In the genomic region with DNA sequence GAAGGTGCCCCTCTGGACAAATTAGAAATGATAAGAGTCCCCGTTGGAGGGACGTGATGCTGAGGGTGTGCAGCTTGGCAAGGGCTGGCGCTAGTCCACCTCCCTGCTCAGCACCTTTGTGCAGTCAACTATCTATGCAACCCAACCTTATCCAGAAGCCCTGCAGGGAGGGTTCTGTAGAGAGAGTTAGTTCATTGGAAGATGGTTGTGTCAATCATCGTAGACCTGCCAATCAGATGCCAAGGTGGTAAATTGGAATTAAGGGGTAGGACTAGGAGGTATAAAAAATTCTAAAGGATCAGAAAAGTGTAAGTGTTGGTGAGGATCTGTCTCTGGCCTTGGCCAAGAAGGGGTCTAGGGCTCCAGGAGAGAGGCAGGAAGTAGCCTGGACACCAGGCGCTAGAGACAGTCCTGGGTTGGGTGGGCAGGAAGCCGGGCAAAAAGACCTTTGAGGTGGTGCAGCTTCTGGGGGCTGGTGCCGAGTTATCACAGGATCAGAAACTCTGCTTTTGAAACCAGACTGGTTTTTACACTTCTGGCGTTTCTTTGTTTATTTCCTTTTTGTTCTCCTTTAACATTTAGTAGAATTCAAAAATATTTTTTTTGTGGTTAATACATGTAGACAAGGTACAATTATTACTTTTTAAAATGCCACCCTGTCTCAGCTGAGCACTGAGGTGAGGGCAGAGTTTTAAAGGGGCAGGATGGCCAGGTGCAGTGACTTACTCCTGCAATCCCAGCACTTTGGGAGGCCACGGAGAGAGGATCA, we compare ENCODE assay signal across 8 cellular contexts. TPM values are rescaled to one million over a fixed set of nuclear protein-coding genes. Genes with fewer than 3 reads are reported as not detected.
A peak's percentile ranks its signal among the peaks of the same experiment; 100 is the strongest.
DNase-seq lines count a peak whose midpoint lies in the region; ATAC-seq and TF ChIP-seq lines count a peak whose summit lies in the region.

No MANE protein-coding gene starts in this region.

- H3K36me3 Mint-ChIP-seq in naive thymus-derived CD8-positive, alpha-beta T cell = no peaks in the 10 kb centered on the region

- H3K27ac ChIP-seq in HEK293 (ENCODE audit: extremely low read depth, low read depth, low read length) = no peak overlapping the region

- H3K4me1 ChIP-seq in HEK293 (ENCODE audit: control insufficient read depth, insufficient read depth, low read length) = peaks cover 3% of the 10 kb centered on the region; the same call in 1 of the 2 replicates

- POLR2A ChIA-PET in HEK293 (lab: Yijun Ruan, JAX) = interaction anchor here (1.5 kb wide), 1 partner anchor 11 kb away, joined by 10 read pairs; no protein-coding TSS in a partner anchor
- POLR2A ChIA-PET in naive thymus-derived CD8-positive, alpha-beta T cell (lab: Charles Lee) = interaction anchor here (1.0 to 3.1 kb wide), 8 partner anchors 11 to 64 kb away, joined by 3 to 29 read pairs (median 10); a partner anchor contains a TSS

- no peaks in the 10 kb centered on the region for H3K36me3 ChIP-seq in HEK293 (ENCODE audit: control insufficient read depth in 2 of 2, insufficient read depth in 1 of 2, low read length in 2 of 2)

- DNase-seq in COR-L47 (lab: John Stamatoyannopoulos, UW) (peak; percentile 16), UCSD-AML1 (lab: John Stamatoyannopoulos, UW; ENCODE audit: unreplicated experiment) (peak; percentile 48), erythroblast (lab: John Stamatoyannopoulos, UW) (peak; percentile 81 to 85)
- DNase-seq in naive thymus-derived CD8-positive, alpha-beta T cell = peak in 8 of 10 donors; percentile 50 to 87 (median 76)

- no peak for TF ChIP-seq POLR2A in erythroblast (IDR thresholded peaks at IDR 0.05; ENCODE audit: low read length)

- H3K9me3 Mint-ChIP-seq in naive thymus-derived CD8-positive, alpha-beta T cell = no peaks in the 10 kb centered on the region

- H3K4me1 Mint-ChIP-seq in naive thymus-derived CD8-positive, alpha-beta T cell = peaks cover 28 to 67% (median 60%) of the 10 kb centered on the region in 4 donors

- TF ChIP-seq CTCF in HEK293 (tag by site-specific recombination; IDR thresholded peaks at IDR 0.05) = no peak

- peak; percentile 85 to 91 for ATAC-seq in naive thymus-derived CD8-positive, alpha-beta T cell
- ATAC-seq in HG03439 (IDR thresholded peaks at IDR 0.05; ENCODE audit: unreplicated experiment) = no peak
- ATAC-seq in GM18870 (IDR thresholded peaks at IDR 0.05; ENCODE audit: unreplicated experiment) = no peak
- ATAC-seq in HG02678 (IDR thresholded peaks at IDR 0.05; ENCODE audit: unreplicated experiment) = no peak

- H3K4me3 Mint-ChIP-seq in naive thymus-derived CD8-positive, alpha-beta T cell = peak overlapping the region; percentile 44 to 85 (median 78)

- peak overlapping the region; percentile 32 to 97 (median 90) for H3K27ac Mint-ChIP-seq in naive thymus-derived CD8-positive, alpha-beta T cell

- H3K4me3 ChIP-seq in HEK293 (ENCODE audit: low read depth, low read length) = no peak overlapping the region

- CTCF ChIA-PET in HEK293 (lab: Yijun Ruan, JAX) = interaction anchor here (0.5 to 3.6 kb wide), 3 partner anchors 12 to 14 kb away, joined by 3 to 15 read pairs (median 4); no protein-coding TSS in a partner anchor

- no peaks in the 10 kb centered on the region for H3K27me3 Mint-ChIP-seq in naive thymus-derived CD8-positive, alpha-beta T cell

- no peaks in the 10 kb centered on the region for H3K9me3 ChIP-seq in HEK293 (ENCODE audit: control insufficient read depth, insufficient read depth, low read depth, low read length)

TF ChIP-seq in HEK293, 187 proteins besides CTCF, POLR2A, EP300 and RAD21 (continues in another document):
- TF ChIP-seq ZBTB7A (tag by site-specific recombination; IDR thresholded peaks at IDR 0.05; ENCODE audit: low read depth) = no peak
- TF ChIP-seq, protein P1, sequence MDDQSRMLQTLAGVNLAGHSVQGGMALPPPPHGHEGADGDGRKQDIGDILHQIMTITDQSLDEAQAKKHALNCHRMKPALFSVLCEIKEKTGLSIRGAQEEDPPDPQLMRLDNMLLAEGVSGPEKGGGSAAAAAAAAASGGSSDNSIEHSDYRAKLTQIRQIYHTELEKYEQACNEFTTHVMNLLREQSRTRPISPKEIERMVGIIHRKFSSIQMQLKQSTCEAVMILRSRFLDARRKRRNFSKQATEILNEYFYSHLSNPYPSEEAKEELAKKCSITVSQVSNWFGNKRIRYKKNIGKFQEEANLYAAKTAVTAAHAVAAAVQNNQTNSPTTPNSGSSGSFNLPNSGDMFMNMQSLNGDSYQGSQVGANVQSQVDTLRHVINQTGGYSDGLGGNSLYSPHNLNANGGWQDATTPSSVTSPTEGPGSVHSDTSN (CRISPR knock-in tag; IDR thresholded peaks at IDR 0.05) = no peak
- no peak; the same call in 1 of the 2 replicates for TF ChIP-seq ZNF335 (tag by site-specific recombination; conservative IDR thresholded peaks at IDR 0.05)
- TF ChIP-seq MZF1 (tag by site-specific recombination; IDR thresholded peaks at IDR 0.05; ENCODE audit: borderline replicate concordance) = no peak
- TF ChIP-seq ZNF350 (tag by site-specific recombination; IDR thresholded peaks at IDR 0.05) = peak; percentile 65; the same call in 1 of the 2 replicates
- TF ChIP-seq ZNF529 (tag by site-specific recombination; IDR thresholded peaks at IDR 0.05; ENCODE audit: insufficient replicate concordance) = no peak
- peak; percentile 35; the same call in 1 of the 2 replicates for TF ChIP-seq ZNF239 (tag by site-specific recombination; IDR thresholded peaks at IDR 0.05)
- TF ChIP-seq ZNF48 (tag by site-specific recombination; IDR thresholded peaks at IDR 0.05) = no peak
- no peak for TF ChIP-seq KLF9 (tag by site-specific recombination; IDR thresholded peaks at IDR 0.05; ENCODE audit: low read depth)
- TF ChIP-seq, protein P2, sequence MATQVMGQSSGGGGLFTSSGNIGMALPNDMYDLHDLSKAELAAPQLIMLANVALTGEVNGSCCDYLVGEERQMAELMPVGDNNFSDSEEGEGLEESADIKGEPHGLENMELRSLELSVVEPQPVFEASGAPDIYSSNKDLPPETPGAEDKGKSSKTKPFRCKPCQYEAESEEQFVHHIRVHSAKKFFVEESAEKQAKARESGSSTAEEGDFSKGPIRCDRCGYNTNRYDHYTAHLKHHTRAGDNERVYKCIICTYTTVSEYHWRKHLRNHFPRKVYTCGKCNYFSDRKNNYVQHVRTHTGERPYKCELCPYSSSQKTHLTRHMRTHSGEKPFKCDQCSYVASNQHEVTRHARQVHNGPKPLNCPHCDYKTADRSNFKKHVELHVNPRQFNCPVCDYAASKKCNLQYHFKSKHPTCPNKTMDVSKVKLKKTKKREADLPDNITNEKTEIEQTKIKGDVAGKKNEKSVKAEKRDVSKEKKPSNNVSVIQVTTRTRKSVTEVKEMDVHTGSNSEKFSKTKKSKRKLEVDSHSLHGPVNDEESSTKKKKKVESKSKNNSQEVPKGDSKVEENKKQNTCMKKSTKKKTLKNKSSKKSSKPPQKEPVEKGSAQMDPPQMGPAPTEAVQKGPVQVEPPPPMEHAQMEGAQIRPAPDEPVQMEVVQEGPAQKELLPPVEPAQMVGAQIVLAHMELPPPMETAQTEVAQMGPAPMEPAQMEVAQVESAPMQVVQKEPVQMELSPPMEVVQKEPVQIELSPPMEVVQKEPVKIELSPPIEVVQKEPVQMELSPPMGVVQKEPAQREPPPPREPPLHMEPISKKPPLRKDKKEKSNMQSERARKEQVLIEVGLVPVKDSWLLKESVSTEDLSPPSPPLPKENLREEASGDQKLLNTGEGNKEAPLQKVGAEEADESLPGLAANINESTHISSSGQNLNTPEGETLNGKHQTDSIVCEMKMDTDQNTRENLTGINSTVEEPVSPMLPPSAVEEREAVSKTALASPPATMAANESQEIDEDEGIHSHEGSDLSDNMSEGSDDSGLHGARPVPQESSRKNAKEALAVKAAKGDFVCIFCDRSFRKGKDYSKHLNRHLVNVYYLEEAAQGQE (tag by site-specific recombination; IDR thresholded peaks at IDR 0.05) = no peak
- TF ChIP-seq, protein P3, sequence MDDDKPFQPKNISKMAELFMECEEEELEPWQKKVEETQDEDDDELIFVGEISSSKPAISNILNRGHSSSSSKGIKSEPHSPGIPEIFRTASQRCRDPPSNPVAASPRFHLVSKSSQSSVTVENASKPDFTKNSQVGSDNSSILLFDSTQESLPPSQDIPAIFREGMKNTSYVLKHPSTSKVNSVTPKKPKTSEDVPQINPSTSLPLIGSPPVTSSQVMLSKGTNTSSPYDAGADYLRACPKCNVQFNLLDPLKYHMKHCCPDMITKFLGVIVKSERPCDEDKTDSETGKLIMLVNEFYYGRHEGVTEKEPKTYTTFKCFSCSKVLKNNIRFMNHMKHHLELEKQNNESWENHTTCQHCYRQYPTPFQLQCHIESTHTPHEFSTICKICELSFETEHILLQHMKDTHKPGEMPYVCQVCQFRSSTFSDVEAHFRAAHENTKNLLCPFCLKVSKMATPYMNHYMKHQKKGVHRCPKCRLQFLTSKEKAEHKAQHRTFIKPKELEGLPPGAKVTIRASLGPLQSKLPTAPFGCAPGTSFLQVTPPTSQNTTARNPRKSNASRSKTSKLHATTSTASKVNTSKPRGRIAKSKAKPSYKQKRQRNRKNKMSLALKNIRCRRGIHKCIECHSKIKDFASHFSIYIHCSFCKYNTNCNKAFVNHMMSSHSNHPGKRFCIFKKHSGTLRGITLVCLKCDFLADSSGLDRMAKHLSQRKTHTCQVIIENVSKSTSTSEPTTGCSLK (tag by site-specific recombination; IDR thresholded peaks at IDR 0.05) = no peak
- TF ChIP-seq, protein P4, sequence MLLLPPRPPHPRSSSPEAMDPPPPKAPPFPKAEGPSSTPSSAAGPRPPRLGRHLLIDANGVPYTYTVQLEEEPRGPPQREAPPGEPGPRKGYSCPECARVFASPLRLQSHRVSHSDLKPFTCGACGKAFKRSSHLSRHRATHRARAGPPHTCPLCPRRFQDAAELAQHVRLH (tag by site-specific recombination; IDR thresholded peaks at IDR 0.05) = no peak
- no peak for TF ChIP-seq MYNN (tag by site-specific recombination; IDR thresholded peaks at IDR 0.05; ENCODE audit: borderline replicate concordance)
- peak; percentile 80 for TF ChIP-seq SP2 (tag by site-specific recombination; IDR thresholded peaks at IDR 0.05)

RNA-seq across cellular contexts. Expression of a gene that starts 1.6 kb away (rescaled TPM):
- 10 to 100 TPM; 24.6 to 25.7 TPM for total RNA-seq in naive thymus-derived CD8-positive, alpha-beta T cell
- 1 to 10 TPM in 2 of 3 donors, under 1 TPM in 1; 0.68 to 4.0 (median 1.7) TPM for polyA plus RNA-seq in naive thymus-derived CD8-positive, alpha-beta T cell

RNA-seq across cellular contexts. Expression of a gene that starts 25.9 kb away (rescaled TPM):
- total RNA-seq in naive thymus-derived CD8-positive, alpha-beta T cell = 10 to 100 TPM; 13.5 to 13.7 TPM
- polyA plus RNA-seq in naive thymus-derived CD8-positive, alpha-beta T cell = 1 to 10 TPM; 2.9 to 7.3 (median 4.2) TPM

RNA-seq across cellular contexts. Expression of a gene that starts 36.7 kb away (rescaled TPM):
- total RNA-seq in naive thymus-derived CD8-positive, alpha-beta T cell = 10 to 100 TPM; 31.1 to 34.2 TPM
- polyA plus RNA-seq in naive thymus-derived CD8-positive, alpha-beta T cell = 100 to 1,000 TPM in 1 of 3 donors, 10 to 100 TPM in 2; 74.9 to 113 (median 81.1) TPM

RNA-seq across cellular contexts. Expression of a gene that starts 57.7 kb away (rescaled TPM):
- total RNA-seq in naive thymus-derived CD8-positive, alpha-beta T cell = 100 to 1,000 TPM; 295 to 297 TPM
- 1,000 to 10,000 TPM in 2 of 3 donors, 100 to 1,000 TPM in 1; 740 to 1,115 (median 1,110) TPM for polyA plus RNA-seq in naive thymus-derived CD8-positive, alpha-beta T cell

Comparison
In these comparisons a context has a peak if more than half of its experiments do, and no peak if none do; other contexts are left out.
1. DNase-seq: peak in every context shown above with its lines; median percentile 83 in erythroblast; 76 in naive thymus-derived CD8-positive, alpha-beta T cell; 48 in UCSD-AML1; 16 in COR-L47.
2. ATAC-seq: peak in naive thymus-derived CD8-positive, alpha-beta T cell (2 of 2); none in HG03439 (single experiment), GM18870 (single experiment) and HG02678 (single experiment).